Comparison of ENCODE assay signal across 8 cellular contexts in the genomic region with DNA sequence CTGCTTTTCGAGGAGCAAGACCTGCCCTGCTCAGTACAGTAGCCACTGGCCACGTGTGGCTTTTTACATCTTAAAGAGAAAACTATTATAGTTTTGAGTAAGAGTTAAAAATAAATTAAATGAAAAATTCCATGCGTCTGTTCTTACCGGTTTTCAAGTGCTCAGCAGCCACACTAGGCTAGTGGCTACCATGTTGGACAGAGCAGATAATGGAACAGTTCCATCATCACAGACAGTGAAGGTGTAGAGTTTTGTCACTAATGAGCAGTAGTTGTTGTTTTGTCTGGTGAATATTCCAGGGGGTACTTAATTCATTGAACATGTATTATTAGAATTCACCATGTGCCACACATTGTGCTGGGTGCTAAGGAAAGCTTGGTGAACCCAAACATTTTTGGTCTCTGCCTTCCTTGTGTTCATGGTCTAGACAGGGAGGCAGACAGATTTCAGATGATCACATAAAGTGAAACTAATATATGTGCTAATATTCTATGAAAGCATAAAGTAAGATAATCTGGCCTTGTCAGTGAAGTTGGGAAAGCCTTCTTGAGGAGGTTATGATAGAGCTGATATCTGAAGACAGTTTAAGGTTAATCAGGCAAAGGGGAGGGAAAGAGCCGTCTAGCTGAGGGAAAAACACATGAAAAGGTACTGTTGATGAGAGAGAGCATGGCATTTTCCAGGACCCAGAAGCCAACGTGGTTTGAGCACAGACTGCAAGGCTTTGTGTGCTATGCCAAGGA. TPM values are rescaled to one million over a fixed set of nuclear protein-coding genes. Genes with fewer than 3 reads are reported as not detected.
DNase-seq lines count a peak whose midpoint lies in the region; ATAC-seq, FAIRE-seq and TF ChIP-seq lines count a peak whose summit lies in the region.

No MANE protein-coding gene starts in this region.

- H3K27me3 ChIP-seq in BE2C: no peaks in the 10 kb centered on the region
- peaks cover 20% of the 10 kb centered on the region for H3K27me3 ChIP-seq in HUES6 (ENCODE audit: control insufficient read depth, insufficient read depth, low read length)
- no peaks in the 10 kb centered on the region for H3K27me3 ChIP-seq in bronchial epithelial cell (ENCODE audit: control insufficient read depth, insufficient read depth, low read length)

- no peaks in the 10 kb centered on the region for H3K36me3 ChIP-seq in BE2C
- H3K36me3 ChIP-seq in HUES6 (ENCODE audit: control insufficient read depth, insufficient read depth, low read length): no peaks in the 10 kb centered on the region
- no peaks in the 10 kb centered on the region for H3K36me3 ChIP-seq in bronchial epithelial cell (ENCODE audit: control insufficient read depth, insufficient read depth, low read length)

- no peak for TF ChIP-seq CTCF in BE2C (IDR thresholded peaks at IDR 0.05; ENCODE audit: low read depth, low read length)
- no peak for TF ChIP-seq CTCF in bronchial epithelial cell (IDR thresholded peaks at IDR 0.05; ENCODE audit: insufficient read depth, low read length, severe bottlenecking)

- no peak for ATAC-seq in naive thymus-derived CD8-positive, alpha-beta T cell
- ATAC-seq in HG02973 (IDR thresholded peaks at IDR 0.05; ENCODE audit: unreplicated experiment) (no peak), GM18858 (IDR thresholded peaks at IDR 0.05; ENCODE audit: unreplicated experiment) (no peak)

- H3K4me1 Mint-ChIP-seq in naive thymus-derived CD8-positive, alpha-beta T cell: peaks cover 27 to 48% (median 36%) of the 10 kb centered on the region in 4 donors

- H3K27ac ChIP-seq in HUES6 (ENCODE audit: low read depth, low read length): no peak overlapping the region

- peak overlapping the region; percentile 71 to 98 (median 96) for H3K27ac Mint-ChIP-seq in naive thymus-derived CD8-positive, alpha-beta T cell

- no peak for DNase-seq in BE2C
- DNase-seq in bronchial epithelial cell (ENCODE audit: low read depth): no peak
- no peak for DNase-seq in naive thymus-derived CD8-positive, alpha-beta T cell
- no peak for DNase-seq in GM19238 (ENCODE audit: insufficient read length, low spot score)
- no peak for DNase-seq in middle frontal gyrus (ENCODE audit: extremely low spot score, low spot score)

- FAIRE-seq in bronchial epithelial cell (lab: Jason Lieb, UNC): no peak

- H3K9me3 ChIP-seq in BE2C: no peaks in the 10 kb centered on the region
- no peaks in the 10 kb centered on the region for H3K9me3 ChIP-seq in HUES6 (ENCODE audit: control insufficient read depth, insufficient read depth, low read depth, low read length)

- H3K9me3 Mint-ChIP-seq in naive thymus-derived CD8-positive, alpha-beta T cell: no peaks in the 10 kb centered on the region

- POLR2A ChIA-PET in naive thymus-derived CD8-positive, alpha-beta T cell (lab: Charles Lee): interaction anchor here (2.2 to 3.8 kb wide), 3 partner anchors 95 to 154 kb away, joined by 8 to 37 read pairs (median 9); partner anchors contain the start of genes CCT7, EGR4, FBXO41 and PRADC1

- H3K4me1 ChIP-seq in BE2C (no peaks in the 10 kb centered on the region), HUES6 (ENCODE audit: control insufficient read depth, insufficient read depth, low read length) (peaks cover 6% of the 10 kb centered on the region; the same call in 1 of the 2 replicates)

- H3K9ac ChIP-seq in HUES6 (ENCODE audit: low read length): peak overlapping the region; percentile 88

- peaks cover 0 to 2% (median 0%) of the 10 kb centered on the region in 5 donors for H3K27me3 Mint-ChIP-seq in naive thymus-derived CD8-positive, alpha-beta T cell

- peak overlapping the region; percentile 44 to 95 (median 90) for H3K4me3 Mint-ChIP-seq in naive thymus-derived CD8-positive, alpha-beta T cell

- peaks cover 0 to 8% (median 0%) of the 10 kb centered on the region in 3 donors for H3K36me3 Mint-ChIP-seq in naive thymus-derived CD8-positive, alpha-beta T cell

- H3K4me3 ChIP-seq in BE2C (ENCODE audit: low read depth, low read length): peak overlapping the region; percentile 81
- H3K4me3 ChIP-seq in HUES6 (ENCODE audit: low read depth, low read length): peak overlapping the region; percentile 83
- H3K4me3 ChIP-seq in bronchial epithelial cell (ENCODE audit: low read depth, low read length): peak overlapping the region; percentile 64

RNA-seq across cellular contexts. Expression of gene ALMS1, which starts 1.4 kb away (rescaled TPM):
- 10.1 TPM for polyA plus RNA-seq in BE2C (2012; ENCODE audit: insufficient read depth, insufficient read length, low read depth)
- 7.4 and 7.9 TPM in 2 replicates for total RNA-seq in bronchial epithelial cell
- 10 to 100 TPM; 28.3 to 28.8 TPM for total RNA-seq in naive thymus-derived CD8-positive, alpha-beta T cell
- polyA plus RNA-seq in naive thymus-derived CD8-positive, alpha-beta T cell: 1 to 10 TPM; 1.9 to 5.1 (median 2.2) TPM
